In the genomic region with DNA sequence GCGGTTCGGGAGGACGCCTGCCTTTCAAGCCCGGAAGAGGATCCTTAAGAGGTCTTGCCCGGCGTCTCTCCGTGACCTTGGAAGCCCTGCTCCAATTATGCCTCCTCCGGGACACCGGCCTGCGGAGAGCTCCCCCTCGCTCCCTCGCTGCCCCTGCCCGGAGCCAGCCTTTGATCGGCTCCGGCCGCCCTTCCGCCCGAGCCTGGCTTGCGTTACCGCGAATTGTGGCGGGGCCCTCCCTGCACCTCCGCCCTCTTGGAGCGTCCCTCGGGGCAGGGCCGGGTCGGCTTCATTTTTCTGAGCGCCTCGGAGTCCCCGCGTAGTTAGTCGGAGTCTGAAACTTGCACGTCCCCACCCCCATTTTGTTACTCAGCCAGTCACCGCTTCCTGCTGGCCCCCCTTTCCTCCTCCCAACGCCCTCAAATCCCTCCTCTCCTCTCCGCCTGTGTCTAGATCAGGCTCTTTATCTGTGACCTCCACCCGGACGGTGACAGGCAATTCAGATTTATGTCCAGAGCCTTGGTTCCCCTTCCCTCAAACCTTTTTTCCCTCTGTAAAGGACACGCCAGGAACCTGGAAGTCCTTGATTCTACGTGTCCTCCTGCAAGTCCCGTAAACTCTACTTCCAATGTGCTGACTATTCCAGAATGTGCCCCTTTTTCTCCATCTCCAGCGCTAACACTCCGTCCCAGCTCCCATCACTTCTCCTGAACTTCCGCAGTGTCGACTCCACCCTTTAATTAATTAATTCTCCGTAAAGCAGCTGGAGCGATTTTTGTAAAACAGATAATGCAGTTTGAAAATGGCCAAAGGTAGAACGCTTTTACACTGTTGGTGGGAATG, we compare ENCODE assay signal across 8 cellular contexts. TPM values are rescaled to one million over a fixed set of nuclear protein-coding genes. Genes with fewer than 3 reads are reported as not detected.
DNase-seq lines count a peak whose midpoint lies in the region; ATAC-seq and TF ChIP-seq lines count a peak whose summit lies in the region.

No MANE protein-coding gene starts in this region.

- H3K9me3 Mint-ChIP-seq in activated naive CD8-positive, alpha-beta T cell treated with anti-CD3 and anti-CD28 coated beads, Interleukin-2, amount 50 U/mL, for 24 hours: no peaks in the 10 kb centered on the region

- peak overlapping the region; percentile 92 for H3K9ac ChIP-seq in rectal smooth muscle tissue (ENCODE audit: low read length)

- no peaks in the 10 kb centered on the region for H3K9me3 ChIP-seq in left ventricle myocardium inferior (replicated peaks)
- H3K9me3 ChIP-seq in vagina: no peaks in the 10 kb centered on the region

- peaks cover 9% of the 10 kb centered on the region for H3K36me3 Mint-ChIP-seq in activated naive CD8-positive, alpha-beta T cell treated with anti-CD3 and anti-CD28 coated beads, Interleukin-2, amount 50 U/mL, for 24 hours (ENCODE audit: low read depth)

- TF ChIP-seq RAD21 in Ishikawa (IDR thresholded peaks at IDR 0.05; ENCODE audit: low read depth): no peak

- H3K27ac ChIP-seq in left ventricle myocardium inferior (replicated peaks): peak overlapping the region; percentile 99
- peak overlapping the region; percentile 95 for H3K27ac ChIP-seq in rectal smooth muscle tissue (ENCODE audit: low read depth, low read length)
- peak overlapping the region; percentile 94 for H3K27ac ChIP-seq in vagina

- peaks cover 27% of the 10 kb centered on the region for H3K4me1 Mint-ChIP-seq in activated naive CD8-positive, alpha-beta T cell treated with anti-CD3 and anti-CD28 coated beads, Interleukin-2, amount 50 U/mL, for 24 hours

- peak; percentile 86 for DNase-seq in DMS53 (lab: John Stamatoyannopoulos, UW)
- peak; percentile 72 for DNase-seq in SKM-1 (lab: John Stamatoyannopoulos, UW; ENCODE audit: unreplicated experiment)
- DNase-seq in activated naive CD8-positive, alpha-beta T cell treated with anti-CD3 and anti-CD28 coated beads, Interleukin-2, amount 50 U/mL, for 24 hours: peak; percentile 86
- peak; percentile 87 for DNase-seq in left ventricle myocardium inferior
- DNase-seq in vagina (ENCODE audit: extremely low spot score in 2 of 2): no peak

- H3K4me3 Mint-ChIP-seq in activated naive CD8-positive, alpha-beta T cell treated with anti-CD3 and anti-CD28 coated beads, Interleukin-2, amount 50 U/mL, for 24 hours: peak overlapping the region; percentile 91

- no peaks in the 10 kb centered on the region for H3K27me3 ChIP-seq in left ventricle myocardium inferior (ENCODE audit: low read depth)
- H3K27me3 ChIP-seq in rectal smooth muscle tissue (ENCODE audit: control insufficient read depth, insufficient read depth, low read length): no peaks in the 10 kb centered on the region
- no peaks in the 10 kb centered on the region for H3K27me3 ChIP-seq in vagina

- H3K27ac Mint-ChIP-seq in activated naive CD8-positive, alpha-beta T cell treated with anti-CD3 and anti-CD28 coated beads, Interleukin-2, amount 50 U/mL, for 24 hours: peak overlapping the region; percentile 98

- peaks cover 17% of the 10 kb centered on the region for H3K4me1 ChIP-seq in left ventricle myocardium inferior
- H3K4me1 ChIP-seq in rectal smooth muscle tissue (ENCODE audit: control insufficient read depth, insufficient read depth, low read length): no peaks in the 10 kb centered on the region
- H3K4me1 ChIP-seq in vagina: peaks cover 17% of the 10 kb centered on the region

- no peaks in the 10 kb centered on the region for H3K27me3 Mint-ChIP-seq in activated naive CD8-positive, alpha-beta T cell treated with anti-CD3 and anti-CD28 coated beads, Interleukin-2, amount 50 U/mL, for 24 hours

- peak; percentile 24 for ATAC-seq in GM21526 (IDR thresholded peaks at IDR 0.05; ENCODE audit: low FRiP score, unreplicated experiment)
- peak; percentile 84 for ATAC-seq in activated naive CD8-positive, alpha-beta T cell treated with anti-CD3 and anti-CD28 coated beads, Interleukin-2, amount 50 U/mL, for 24 hours

- no peak for TF ChIP-seq EP300 in Ishikawa (IDR thresholded peaks at IDR 0.05; ENCODE audit: borderline replicate concordance)

- peak; percentile 13 for TF ChIP-seq CTCF in left ventricle myocardium inferior (IDR thresholded peaks at IDR 0.05; ENCODE audit: borderline replicate concordance)
- no peak for TF ChIP-seq CTCF in vagina (IDR thresholded peaks at IDR 0.05)

- TF ChIP-seq POLR2A in vagina (IDR thresholded peaks at IDR 0.05): no peak

- peaks cover 15% of the 10 kb centered on the region for H3K36me3 ChIP-seq in left ventricle myocardium inferior
- peaks cover 3% of the 10 kb centered on the region for H3K36me3 ChIP-seq in rectal smooth muscle tissue (ENCODE audit: control insufficient read depth, insufficient read depth, low read length)
- no peaks in the 10 kb centered on the region for H3K36me3 ChIP-seq in vagina

- intact Hi-C loops in left ventricle myocardium inferior (cut with micrococcal nuclease): no loop called here
- intact Hi-C loops in vagina (cut with DNase I): no loop called here

- H3K4me3 ChIP-seq in left ventricle myocardium inferior (peak overlapping the region; percentile 88), rectal smooth muscle tissue (ENCODE audit: low read length) (peak overlapping the region; percentile 81), vagina (peak overlapping the region; percentile 69 to 77)

TF ChIP-seq in Ishikawa, 13 proteins besides CTCF, POLR2A, EP300 and RAD21:
- TF ChIP-seq NFIC (IDR thresholded peaks at IDR 0.05): no peak
- no peak for TF ChIP-seq YY1 (IDR thresholded peaks at IDR 0.05; ENCODE audit: low read depth)
- no peak for TF ChIP-seq CEBPB (IDR thresholded peaks at IDR 0.05)
- TF ChIP-seq TAF1 (IDR thresholded peaks at IDR 0.05; ENCODE audit: low read depth): peak; percentile 53; the same call in 1 of the 2 replicates
- TF ChIP-seq, protein P1, sequence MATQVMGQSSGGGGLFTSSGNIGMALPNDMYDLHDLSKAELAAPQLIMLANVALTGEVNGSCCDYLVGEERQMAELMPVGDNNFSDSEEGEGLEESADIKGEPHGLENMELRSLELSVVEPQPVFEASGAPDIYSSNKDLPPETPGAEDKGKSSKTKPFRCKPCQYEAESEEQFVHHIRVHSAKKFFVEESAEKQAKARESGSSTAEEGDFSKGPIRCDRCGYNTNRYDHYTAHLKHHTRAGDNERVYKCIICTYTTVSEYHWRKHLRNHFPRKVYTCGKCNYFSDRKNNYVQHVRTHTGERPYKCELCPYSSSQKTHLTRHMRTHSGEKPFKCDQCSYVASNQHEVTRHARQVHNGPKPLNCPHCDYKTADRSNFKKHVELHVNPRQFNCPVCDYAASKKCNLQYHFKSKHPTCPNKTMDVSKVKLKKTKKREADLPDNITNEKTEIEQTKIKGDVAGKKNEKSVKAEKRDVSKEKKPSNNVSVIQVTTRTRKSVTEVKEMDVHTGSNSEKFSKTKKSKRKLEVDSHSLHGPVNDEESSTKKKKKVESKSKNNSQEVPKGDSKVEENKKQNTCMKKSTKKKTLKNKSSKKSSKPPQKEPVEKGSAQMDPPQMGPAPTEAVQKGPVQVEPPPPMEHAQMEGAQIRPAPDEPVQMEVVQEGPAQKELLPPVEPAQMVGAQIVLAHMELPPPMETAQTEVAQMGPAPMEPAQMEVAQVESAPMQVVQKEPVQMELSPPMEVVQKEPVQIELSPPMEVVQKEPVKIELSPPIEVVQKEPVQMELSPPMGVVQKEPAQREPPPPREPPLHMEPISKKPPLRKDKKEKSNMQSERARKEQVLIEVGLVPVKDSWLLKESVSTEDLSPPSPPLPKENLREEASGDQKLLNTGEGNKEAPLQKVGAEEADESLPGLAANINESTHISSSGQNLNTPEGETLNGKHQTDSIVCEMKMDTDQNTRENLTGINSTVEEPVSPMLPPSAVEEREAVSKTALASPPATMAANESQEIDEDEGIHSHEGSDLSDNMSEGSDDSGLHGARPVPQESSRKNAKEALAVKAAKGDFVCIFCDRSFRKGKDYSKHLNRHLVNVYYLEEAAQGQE (IDR thresholded peaks at IDR 0.05; ENCODE audit: low read depth): no peak
- TF ChIP-seq ZBTB7A (IDR thresholded peaks at IDR 0.05; ENCODE audit: low read depth): 0 out of 2 replicates have a peak, but pooled peaks have one; percentile 7

RNA-seq across cellular contexts. Expression of a gene that starts 0.6 kb away (rescaled TPM):
- total RNA-seq in left ventricle myocardium inferior (17.7 TPM), vagina (44.7 TPM)

RNA-seq across cellular contexts. Expression of a gene that starts 6.2 kb away (rescaled TPM):
- total RNA-seq in left ventricle myocardium inferior (not detected), vagina (not detected)

RNA-seq across cellular contexts. Expression of a gene that starts 25.1 kb away (rescaled TPM):
- 18.1 TPM for total RNA-seq in left ventricle myocardium inferior
- total RNA-seq in vagina: 26.0 TPM

RNA-seq across cellular contexts. Expression of a gene that starts 47.3 kb away (rescaled TPM):
- total RNA-seq in left ventricle myocardium inferior (0.38 TPM), vagina (not detected)

RNA-seq across cellular contexts. Expression of a gene that starts 49.0 kb away (rescaled TPM):
- total RNA-seq in left ventricle myocardium inferior (16.5 TPM), vagina (29.0 TPM)

Comparison
In these comparisons a context has a peak if more than half of its experiments do, and no peak if none do; other contexts are left out.
1. DNase-seq: peak in DMS53 (single experiment), SKM-1 (single experiment), activated naive CD8-positive, alpha-beta T cell treated with anti-CD3 and anti-CD28 coated beads, Interleukin-2, amount 50 U/mL, for 24 hours (single experiment) and left ventricle myocardium inferior (single experiment); none in vagina (0 of 2).
2. Peak in every context shown above with its lines, with median percentiles within 50 percentile points of each other: H3K27ac ChIP-seq and H3K4me3 ChIP-seq.